ENCODE assay signal across 17 cellular contexts in the genomic region with DNA sequence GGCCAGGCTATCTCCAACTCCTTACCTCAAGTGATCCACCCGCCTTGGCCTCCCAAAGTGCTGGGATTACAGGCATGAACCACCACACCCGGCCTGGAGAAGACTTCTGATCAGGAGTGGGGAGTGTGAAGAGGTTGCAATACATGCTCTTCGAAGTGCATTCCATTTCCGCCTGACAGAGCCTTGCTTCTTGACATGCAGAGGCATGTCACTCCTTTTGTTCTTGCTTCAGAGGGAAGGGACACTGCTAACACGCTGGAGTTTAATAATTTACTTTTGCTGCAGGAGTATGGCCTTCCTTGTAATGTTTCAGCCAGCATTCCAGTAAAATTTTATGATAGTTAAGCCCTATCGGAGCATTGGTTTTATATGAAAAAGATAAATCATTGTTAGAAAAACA. TPM values are rescaled to one million over a fixed set of nuclear protein-coding genes. Genes with fewer than 3 reads are reported as not detected.
DNase-seq lines count a peak whose midpoint lies in the region; ATAC-seq, FAIRE-seq and TF ChIP-seq lines count a peak whose summit lies in the region.
"Had no signal": no experiment of that assay in that cellular context is flagged by ENCODE, and none has a peak within 500 bp of the region (broad histone marks: within the 10 kb centered on the region; RNA-seq: fewer than 3 reads in every experiment).

No MANE protein-coding gene starts in this region.

- H3K4me3 ChIP-seq in HEK293 (ENCODE audit: low read depth, low read length) (no peak overlapping the region), pancreas (no peak overlapping the region)
- H3K4me3 ChIP-seq in CD8-positive, alpha-beta T cell (ENCODE audit: low read depth, low read length) = no peak overlapping the region
- H3K4me3 ChIP-seq: SJSA1 had no signal

- H3K4me1 Mint-ChIP-seq in brain (peaks cover 94% of the 10 kb centered on the region), T-helper 17 cell (peaks cover 30% of the 10 kb centered on the region), immature natural killer cell (peaks cover 52 to 60% of the 10 kb centered on the region in 2 donors)
- H3K4me1 Mint-ChIP-seq in CD8-positive, alpha-beta T cell (ENCODE audit: low read depth) = peaks cover 7% of the 10 kb centered on the region
- H3K4me1 Mint-ChIP-seq: activated CD4-positive, alpha-beta T cell treated with anti-CD3 and anti-CD28 coated beads, Interleukin-2, amount 10 ng/mL, durations not matched to agents 7 days and 5 days had no signal

- H3K9me3 Mint-ChIP-seq in brain = no peaks in the 10 kb centered on the region
- no peaks in the 10 kb centered on the region for H3K9me3 Mint-ChIP-seq in CD8-positive, alpha-beta T cell
- no peaks in the 10 kb centered on the region for H3K9me3 Mint-ChIP-seq in immature natural killer cell
- H3K9me3 Mint-ChIP-seq: activated CD4-positive, alpha-beta T cell treated with anti-CD3 and anti-CD28 coated beads, Interleukin-2, amount 10 ng/mL, durations not matched to agents 7 days and 5 days; activated naive CD4-positive, alpha-beta T cell treated with anti-CD3 and anti-CD28 coated beads, Interleukin-2, amount 50 U/mL, for 72 hours had no signal

- no peak overlapping the region for H3K27ac ChIP-seq in HEK293 (ENCODE audit: extremely low read depth, low read depth, low read length)
- H3K27ac ChIP-seq in pancreas = peak overlapping the region in 2 of 4 donors; percentile 12 to 34
- no peak overlapping the region for H3K27ac ChIP-seq in CD8-positive, alpha-beta T cell (ENCODE audit: low read depth, low read length)
- H3K27ac ChIP-seq: SJSA1 had no signal

- 47 to 49% methylated on average over 6 of the region's 6 CpGs for WGBS in pancreas, 2 donors

- DNase-seq in kidney tubule cell (ENCODE audit: low spot score) = peak; percentile 85
- no peak for DNase-seq in pancreas
- DNase-seq in T-helper 17 cell = no peak
- no peak for DNase-seq in CD1c-positive myeloid dendritic cell (ENCODE audit: extremely low spot score)
- DNase-seq in CD8-positive, alpha-beta T cell = no peak
- DNase-seq in immature natural killer cell = no peak
- DNase-seq: activated CD4-positive, alpha-beta T cell treated with anti-CD3 and anti-CD28 coated beads, Interleukin-2, amount 10 ng/mL, durations not matched to agents 7 days and 5 days; AML-193; DMS 273 treated with DMSO at 0.1 percent for 48 hours; HCEC 1CT; NCI-H1694 treated with DMSO at 0.1 percent for 48 hours; NCI-H446 treated with DMSO at 0.1 percent for 48 hours had no signal

- no peak for TF ChIP-seq CTCF in HEK293 (tag by site-specific recombination; IDR thresholded peaks at IDR 0.05)
- TF ChIP-seq CTCF in brain (conservative IDR thresholded peaks at IDR 0.05) = no peak
- TF ChIP-seq CTCF in pancreas (IDR thresholded peaks at IDR 0.05) = no peak
- TF ChIP-seq CTCF in CD8-positive, alpha-beta T cell (IDR thresholded peaks at IDR 0.05) = no peak

- H3K4me1 ChIP-seq in HEK293 (ENCODE audit: control insufficient read depth, insufficient read depth, low read length) = no peaks in the 10 kb centered on the region
- H3K4me1 ChIP-seq in pancreas = peaks cover 0 to 26% (median 15%) of the 10 kb centered on the region in 3 donors
- H3K4me1 ChIP-seq in CD8-positive, alpha-beta T cell (ENCODE audit: insufficient read depth, low read length) = no peaks in the 10 kb centered on the region
- H3K4me1 ChIP-seq: SJSA1 had no signal

- no peaks in the 10 kb centered on the region for H3K27me3 ChIP-seq in pancreas
- H3K27me3 ChIP-seq in CD8-positive, alpha-beta T cell (ENCODE audit: insufficient read depth, low read length) = no peaks in the 10 kb centered on the region
- H3K27me3 ChIP-seq: SJSA1 had no signal

- H3K27me3 Mint-ChIP-seq in brain = no peaks in the 10 kb centered on the region
- no peaks in the 10 kb centered on the region for H3K27me3 Mint-ChIP-seq in T-helper 17 cell
- no peaks in the 10 kb centered on the region for H3K27me3 Mint-ChIP-seq in CD8-positive, alpha-beta T cell (ENCODE audit: low read depth)
- H3K27me3 Mint-ChIP-seq in immature natural killer cell (ENCODE audit: low read depth in 3 of 3) = peaks cover 3 to 7% (median 6%) of the 10 kb centered on the region in 3 donors
- H3K27me3 Mint-ChIP-seq: activated CD4-positive, alpha-beta T cell treated with anti-CD3 and anti-CD28 coated beads, Interleukin-2, amount 10 ng/mL, durations not matched to agents 7 days and 5 days had no signal

- H3K9me3 ChIP-seq in HEK293 (ENCODE audit: control insufficient read depth, insufficient read depth, low read depth, low read length) = no peaks in the 10 kb centered on the region
- no peaks in the 10 kb centered on the region for H3K9me3 ChIP-seq in pancreas
- H3K9me3 ChIP-seq in T-helper 17 cell (ENCODE audit: control insufficient read depth, low read length, poor library complexity, severe bottlenecking) = no peaks in the 10 kb centered on the region
- no peaks in the 10 kb centered on the region for H3K9me3 ChIP-seq in CD8-positive, alpha-beta T cell (ENCODE audit: low read length)
- H3K9me3 ChIP-seq: SJSA1 had no signal

- FAIRE-seq in pancreas (lab: Jason Lieb, UNC) = peak; percentile 73

- H3K4me3 Mint-ChIP-seq in brain (peak overlapping the region in 1 of 5 experiments; percentile 34), T-helper 17 cell (no peak overlapping the region), immature natural killer cell (no peak overlapping the region)
- H3K4me3 Mint-ChIP-seq in CD8-positive, alpha-beta T cell = no peak overlapping the region
- H3K4me3 Mint-ChIP-seq: activated CD4-positive, alpha-beta T cell treated with anti-CD3 and anti-CD28 coated beads, Interleukin-2, amount 10 ng/mL, durations not matched to agents 7 days and 5 days had no signal

- ATAC-seq in pancreas (peak; percentile 27 to 74 (median 55)), T-helper 17 cell (no peak)
- ATAC-seq in CD8-positive, alpha-beta T cell = no peak
- ATAC-seq: activated naive CD4-positive, alpha-beta T cell treated with anti-CD3 and anti-CD28 coated beads, Interleukin-2, amount 50 U/mL, for 72 hours; sciatic nerve had no signal

- H3K36me3 Mint-ChIP-seq in brain (no peaks in the 10 kb centered on the region), T-helper 17 cell (ENCODE audit: low read depth) (peaks cover 11% of the 10 kb centered on the region), immature natural killer cell (peaks cover 4 to 20% (median 19%) of the 10 kb centered on the region in 3 donors)
- peaks cover 12% of the 10 kb centered on the region for H3K36me3 Mint-ChIP-seq in CD8-positive, alpha-beta T cell
- H3K36me3 Mint-ChIP-seq: activated naive CD4-positive, alpha-beta T cell treated with anti-CD3 and anti-CD28 coated beads, Interleukin-2, amount 50 U/mL, for 72 hours had no signal

- intact Hi-C loops in pancreas (cut with DNase I) = no loop called here
- intact Hi-C loops in CD8-positive, alpha-beta T cell (cut with DNase I, micrococcal nuclease) = no loop called here

- no peaks in the 10 kb centered on the region for H3K36me3 ChIP-seq in HEK293 (ENCODE audit: control insufficient read depth in 2 of 2, insufficient read depth in 1 of 2, low read length in 2 of 2)
- no peaks in the 10 kb centered on the region for H3K36me3 ChIP-seq in pancreas
- no peaks in the 10 kb centered on the region for H3K36me3 ChIP-seq in CD8-positive, alpha-beta T cell (ENCODE audit: insufficient read depth, low read length)
- H3K36me3 ChIP-seq: SJSA1 had no signal

- H3K27ac Mint-ChIP-seq in brain (peak overlapping the region in 3 of 5 experiments; percentile 72 to 91 (median 77)), T-helper 17 cell (no peak overlapping the region), immature natural killer cell (no peak overlapping the region)
- H3K27ac Mint-ChIP-seq in CD8-positive, alpha-beta T cell = no peak overlapping the region
- H3K27ac Mint-ChIP-seq: activated CD4-positive, alpha-beta T cell treated with anti-CD3 and anti-CD28 coated beads, Interleukin-2, amount 10 ng/mL, durations not matched to agents 7 days and 5 days had no signal

- POLR2A ChIA-PET in HEK293 (lab: Yijun Ruan, JAX) = no interaction called here
- POLR2A ChIA-PET in CD8-positive, alpha-beta T cell (lab: Charles Lee) = no interaction called here

- CTCF ChIA-PET in HEK293 (lab: Yijun Ruan, JAX) = interaction anchor here (1.0 to 1.6 kb wide), 2 partner anchors 13 to 15 kb away, joined by 4 to 5 read pairs; no protein-coding TSS in a partner anchor
- CTCF ChIA-PET in CD8-positive, alpha-beta T cell (lab: Charles Lee) = interaction anchor here (1.7 kb wide), 1 partner anchor 14 kb away, joined by 4 read pairs; no protein-coding TSS in a partner anchor

TF ChIP-seq in HEK293, 187 proteins besides CTCF, POLR2A, EP300 and RAD21 (continues in another document):
- TF ChIP-seq, protein P1, sequence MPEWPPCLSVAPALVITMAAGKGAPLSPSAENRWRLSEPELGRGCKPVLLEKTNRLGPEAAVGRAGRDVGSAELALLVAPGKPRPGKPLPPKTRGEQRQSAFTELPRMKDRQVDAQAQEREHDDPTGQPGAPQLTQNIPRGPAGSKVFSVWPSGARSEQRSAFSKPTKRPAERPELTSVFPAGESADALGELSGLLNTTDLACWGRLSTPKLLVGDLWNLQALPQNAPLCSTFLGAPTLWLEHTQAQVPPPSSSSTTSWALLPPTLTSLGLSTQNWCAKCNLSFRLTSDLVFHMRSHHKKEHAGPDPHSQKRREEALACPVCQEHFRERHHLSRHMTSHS (tag by site-specific recombination; IDR thresholded peaks at IDR 0.05) = no peak

RNA-seq across cellular contexts. Expression of a gene that starts 21.8 kb away (rescaled TPM):
- polyA plus RNA-seq in brain (ENCODE audit: insufficient read depth, low read depth, low replicate concordance) (22.8 TPM), pancreas (1 to 10 TPM; 6.3 to 8.9 TPM), immature natural killer cell (10 to 100 TPM in 2 of 3 donors, 1 to 10 TPM in 1; 8.1 to 13.8 (median 12.1) TPM)
- total RNA-seq in pancreas (1 to 10 TPM; 4.1 to 7.7 (median 6.3) TPM), T-helper 17 cell (1 to 10 TPM; 5.7 to 6.5 TPM)
- total RNA-seq in CD8-positive, alpha-beta T cell = 1 to 10 TPM; 2.9 to 3.4 TPM

Comparison
In these comparisons a context has a peak if more than half of its experiments do, and no peak if none do; other contexts are left out.
1. H3K27ac Mint-ChIP-seq: peak in brain (3 of 5); none in T-helper 17 cell (single experiment), CD8-positive, alpha-beta T cell (single experiment) and immature natural killer cell (0 of 6).
2. ATAC-seq: peak in pancreas (4 of 4); none in T-helper 17 cell (single experiment) and CD8-positive, alpha-beta T cell (single experiment).